In the genomic region with DNA sequence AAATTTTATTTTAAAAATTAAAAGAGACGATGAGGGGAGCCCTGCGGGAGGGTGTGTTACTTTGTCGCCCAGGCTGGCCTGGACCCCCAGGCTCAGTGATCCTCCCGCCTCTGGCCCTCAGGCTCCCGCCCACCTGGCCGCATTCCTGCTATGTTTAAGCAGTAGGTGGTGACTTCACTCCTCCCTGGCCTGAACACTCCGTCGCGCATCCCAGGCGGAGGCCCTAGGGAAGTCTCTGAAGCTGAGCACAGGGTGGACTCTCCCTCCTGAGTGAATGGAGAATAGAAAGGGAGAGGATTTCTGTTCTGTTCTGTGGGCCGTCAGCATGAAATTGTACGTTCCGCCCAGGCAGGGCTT, we compare ENCODE assay signal across 8 cellular contexts. TPM values are rescaled to one million over a fixed set of nuclear protein-coding genes. Genes with fewer than 3 reads are reported as not detected.
DNase-seq lines count a peak whose midpoint lies in the region; ATAC-seq and TF ChIP-seq lines count a peak whose summit lies in the region.
"Not testable (repeated sequence)": the region's sequence is repeated elsewhere in the genome, so short reads cannot be mapped to it uniquely, and the experiment has no call there.

No MANE protein-coding gene starts in this region.

- intact Hi-C loops in left lung (cut with DNase I); uterus (cut with DNase I; ENCODE audit: low total_unique reads): not testable (repeated sequence)
- intact Hi-C loops in prostate gland (cut with DNase I): loop anchor here (2.0 kb wide), 1 partner anchor 69 kb away; the partner anchor contains the start of gene ZNF83

- H3K27ac ChIP-seq in left lung: peak overlapping the region; percentile 85 to 87
- peak overlapping the region; percentile 73 to 81 for H3K27ac ChIP-seq in prostate gland
- H3K27ac ChIP-seq in uterus: peak overlapping the region; percentile 84 to 88

- not testable (repeated sequence) for TF ChIP-seq CTCF in LNCaP clone FGC (IDR thresholded peaks at IDR 0.05; ENCODE audit: control insufficient read depth, extremely low read depth, insufficient read depth); fibroblast of the aortic adventitia (IDR thresholded peaks at IDR 0.05; ENCODE audit: insufficient read depth, low read length); left lung (IDR thresholded peaks at IDR 0.05); prostate gland (IDR thresholded peaks at IDR 0.05); uterus (IDR thresholded peaks at IDR 0.05)

- H3K27ac Mint-ChIP-seq in T-cell: peak overlapping the region; percentile 91

- not testable (repeated sequence) for H3K27me3 ChIP-seq in left lung; prostate gland (replicated peaks; ENCODE audit: insufficient read depth); uterus

- TF ChIP-seq POLR2A in prostate gland (IDR thresholded peaks at IDR 0.05); uterus (IDR thresholded peaks at IDR 0.05): not testable (repeated sequence)

- peak; percentile 51 for DNase-seq in EL
- DNase-seq in LNCaP clone FGC (ENCODE audit: low read depth): peak; percentile 14
- peak in 3 of 34 experiments; percentile 0 to 2 (median 1) for DNase-seq in T-cell
- DNase-seq in astrocyte of the hippocampus (ENCODE audit: low read depth, low spot score): peak; percentile 62
- not testable (repeated sequence) for DNase-seq in fibroblast of the aortic adventitia (ENCODE audit: low read depth)
- peak; percentile 48 to 81 for DNase-seq in left lung
- peak; percentile 31 for DNase-seq in prostate gland (ENCODE audit: low spot score)
- peak; percentile 63 to 66 for DNase-seq in uterus

- H3K9me3 Mint-ChIP-seq in T-cell: peaks cover 0 to 38% (median 31%) of the 10 kb centered on the region in 3 donors

- peaks cover 0 to 49% of the 10 kb centered on the region in 2 donors for H3K9me3 ChIP-seq in left lung
- not testable (repeated sequence) for H3K9me3 ChIP-seq in prostate gland, uterus

- ATAC-seq in T-cell (replicated peaks in 1 of 4) (peak in 2 of 4 experiments; percentile 1 to 2), left lung (peak; percentile 40)

- peak overlapping the region; percentile 61 for H3K4me3 ChIP-seq in LNCaP clone FGC (ENCODE audit: low read depth, low read length)
- H3K4me3 ChIP-seq in fibroblast of the aortic adventitia (ENCODE audit: low read depth, low read length): peak overlapping the region; percentile 68
- peak overlapping the region; percentile 57 to 72 for H3K4me3 ChIP-seq in left lung
- peak overlapping the region; percentile 59 to 77 for H3K4me3 ChIP-seq in prostate gland
- H3K4me3 ChIP-seq in uterus: peak overlapping the region; percentile 63 to 71

- CTCF ChIA-PET in T-cell (lab: Charles Lee): not testable (repeated sequence)

- H3K27me3 Mint-ChIP-seq in T-cell: not testable (repeated sequence)

- H3K4me1 ChIP-seq in left lung: peaks cover 0 to 20% of the 10 kb centered on the region in 2 donors
- H3K4me1 ChIP-seq in prostate gland (replicated peaks); uterus: not testable (repeated sequence)

- POLR2A ChIA-PET in T-cell (lab: Charles Lee): not testable (repeated sequence)

- peak overlapping the region; percentile 87 to 97 (median 90) for H3K4me3 Mint-ChIP-seq in T-cell

- H3K36me3 Mint-ChIP-seq in T-cell: peaks cover 54% of the 10 kb centered on the region

- 2% methylated on average over 13 of the region's 13 CpGs for WGBS in prostate gland

- H3K4me1 Mint-ChIP-seq in T-cell: peaks cover 26 to 43% (median 34%) of the 10 kb centered on the region in 3 donors

- H3K36me3 ChIP-seq in left lung: peaks cover 0 to 33% of the 10 kb centered on the region in 2 donors
- H3K36me3 ChIP-seq in prostate gland, uterus: not testable (repeated sequence)

RNA-seq across cellular contexts. Expression of gene ZNF701, which starts 0.5 kb away (rescaled TPM):
- total RNA-seq in T-cell (10 to 100 TPM; 18.5 to 39.4 (median 35.7) TPM), fibroblast of the aortic adventitia (ENCODE audit: low replicate concordance) (8.4 and 12.6 TPM in 2 replicates), left lung (10 to 100 TPM; 18.1 to 19.1 TPM), prostate gland (10 to 100 TPM; 15.4 to 22.1 TPM), uterus (10 to 100 TPM in 2 of 4 donors, 1 to 10 TPM in 2; 2.9 to 32.8 (median 16.7) TPM)

RNA-seq across cellular contexts. Expression of gene ZNF808, which starts 42.2 kb away (rescaled TPM):
- total RNA-seq in T-cell (10 to 100 TPM; 26.5 to 46.7 (median 41.3) TPM), fibroblast of the aortic adventitia (ENCODE audit: low replicate concordance) (13.4 and 23.6 TPM in 2 replicates), left lung (10 to 100 TPM; 23.8 to 24.6 TPM), prostate gland (10 to 100 TPM; 14.5 to 21.7 TPM), uterus (10 to 100 TPM; 23.7 to 40.9 (median 30.4) TPM)
